8 cellular contexts compared by ENCODE assay signal in the genomic region with DNA sequence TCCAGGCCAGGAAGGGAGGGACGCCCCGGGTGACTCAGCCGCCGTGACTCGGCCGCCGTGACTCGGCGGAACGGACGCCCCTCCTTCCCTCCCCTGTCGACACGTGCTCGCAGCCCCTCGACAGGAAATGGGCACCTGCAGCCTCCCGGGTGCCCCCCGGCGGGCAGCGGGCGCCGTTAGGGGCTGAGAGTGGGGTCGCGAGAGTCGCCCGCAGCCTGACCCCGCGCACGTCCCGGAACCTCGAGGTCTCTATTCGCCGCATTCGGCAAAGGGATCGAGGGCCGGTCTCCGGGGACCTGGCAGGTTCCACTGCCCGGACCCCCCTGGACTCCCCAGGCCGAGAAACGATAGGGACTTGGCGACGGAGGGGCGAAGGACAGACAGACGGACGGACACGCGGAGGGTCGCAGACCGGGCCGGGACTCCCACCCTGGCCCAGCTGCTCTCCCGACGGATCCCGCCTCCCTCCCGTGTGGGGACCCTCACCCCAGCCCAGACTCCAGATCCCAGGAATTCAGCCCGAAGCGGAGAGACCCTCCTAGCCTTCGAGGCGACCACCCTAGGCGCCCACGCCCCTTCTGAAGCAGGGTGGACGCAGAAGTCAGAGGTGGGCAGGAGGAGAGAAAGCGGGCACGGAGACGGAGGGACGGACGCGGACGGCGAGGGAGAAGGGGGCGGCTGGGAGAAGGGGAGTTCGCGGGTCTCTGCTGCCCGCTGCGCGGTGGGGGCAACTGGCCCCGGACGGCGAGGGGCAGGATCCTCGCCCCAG. TPM values are rescaled to one million over a fixed set of nuclear protein-coding genes. Genes with fewer than 3 reads are reported as not detected.
DNase-seq lines count a peak whose midpoint lies in the region; ATAC-seq and TF ChIP-seq lines count a peak whose summit lies in the region.

No MANE protein-coding gene starts in this region.

- H3K27me3 ChIP-seq in PC-9 (ENCODE audit: insufficient read depth, low read depth), result no peaks in the 10 kb centered on the region
- H3K27me3 ChIP-seq in cardiac muscle cell, result peaks cover 85% of the 10 kb centered on the region
- no peaks in the 10 kb centered on the region for H3K27me3 ChIP-seq in prostate gland (replicated peaks; ENCODE audit: insufficient read depth)

- H3F3A ChIP-seq in PC-9 (ENCODE audit: insufficient read depth, low read depth), result peaks cover 80% of the 10 kb centered on the region

- H2AFZ ChIP-seq in PC-9, result peak overlapping the region; percentile 29; the same call in 1 of the 2 replicates

- POLR2A ChIA-PET in PC-9 (lab: Charles Lee; ENCODE audit: unreplicated experiment), result interaction anchor here (0.6 to 2.2 kb wide), 3 partner anchors 9 to 16 kb away, joined by 4 to 34 read pairs (median 4); a partner anchor contains a TSS

- H3K79me2 ChIP-seq in PC-9 (ENCODE audit: low read depth), result peaks cover 62% of the 10 kb centered on the region

- TF ChIP-seq CTCF in GM12865 (IDR thresholded peaks at IDR 0.05; ENCODE audit: insufficient read depth, low read depth, low read length, missing control alignments) (peak; percentile 1), PC-9 (conservative IDR thresholded peaks at IDR 0.05) (0 out of 2 replicates have a peak, but pooled peaks have one; percentile 23), cardiac muscle cell (IDR thresholded peaks at IDR 0.05; ENCODE audit: low read depth, low read length) (no peak), prostate gland (IDR thresholded peaks at IDR 0.05) (no peak)

- no peaks in the 10 kb centered on the region for H3K9me2 ChIP-seq in PC-9 (ENCODE audit: insufficient read depth)

- H3K9me3 ChIP-seq in PC-9 (ENCODE audit: insufficient read depth, low read depth), result no peaks in the 10 kb centered on the region
- no peaks in the 10 kb centered on the region for H3K9me3 ChIP-seq in cardiac muscle cell (ENCODE audit: low read depth)
- no peaks in the 10 kb centered on the region for H3K9me3 ChIP-seq in prostate gland

- H3K36me3 ChIP-seq in PC-9 (ENCODE audit: low read depth) (peaks cover 27% of the 10 kb centered on the region), cardiac muscle cell (no peaks in the 10 kb centered on the region), prostate gland (no peaks in the 10 kb centered on the region)

- H3K4me3 ChIP-seq in GM12865 (ENCODE audit: low read depth, low read length) (peak overlapping the region; percentile 60), PC-9 (peak overlapping the region; percentile 96), cardiac muscle cell (peak overlapping the region; percentile 35), prostate gland (peak overlapping the region; percentile 43 to 45)

- DNase-seq in GM12865 (ENCODE audit: low read depth) (peak; percentile 70), PC-9 (peak; percentile 75 to 88), activated gamma-delta T cell (lab: John Stamatoyannopoulos, UW) (peak; percentile 56), cardiac muscle cell (ENCODE audit: low read depth in 1 of 2, low spot score in 1 of 2) (peak; percentile 18 to 75), prostate gland (ENCODE audit: low spot score) (no peak), SKM-1 treated with dmso at 0.1 percent for 144 hours (lab: John Stamatoyannopoulos, UW; ENCODE audit: unreplicated experiment) (no peak)

- WGBS in prostate gland, result 2% methylated on average over 55 of the region's 78 CpGs

- H3K27ac ChIP-seq in PC-9 (peak overlapping the region; percentile 95), cardiac muscle cell (no peak overlapping the region), prostate gland (peak overlapping the region; percentile 32 to 53)

- TF ChIP-seq POLR2A in prostate gland (IDR thresholded peaks at IDR 0.05), result peak; percentile 40

- H3K4me2 ChIP-seq in PC-9, result peak overlapping the region; percentile 91

- no TSS peak for BruUV-seq in PC-9 (replicated peaks; lab: Mats Ljungman, UMichigan)

- H4K20me1 ChIP-seq in PC-9 (ENCODE audit: insufficient read depth), result peaks cover 40% of the 10 kb centered on the region

- CTCF ChIA-PET in PC-9 (lab: Charles Lee), result interaction anchor here (0.7 kb wide), 1 partner anchor 14 kb away, joined by 5 read pairs; no protein-coding TSS in a partner anchor

- intact Hi-C loops in PC-9 (cut with micrococcal nuclease; ENCODE audit: unreplicated experiment), result no loop called here
- intact Hi-C loops in prostate gland (cut with DNase I), result no loop called here

- peaks cover 71% of the 10 kb centered on the region for H3K4me1 ChIP-seq in PC-9 (replicated peaks; ENCODE audit: insufficient read depth)
- H3K4me1 ChIP-seq in cardiac muscle cell (ENCODE audit: low read depth), result no peaks in the 10 kb centered on the region
- no peaks in the 10 kb centered on the region for H3K4me1 ChIP-seq in prostate gland (replicated peaks)

- ATAC-seq in HG03378 (IDR thresholded peaks at IDR 0.05; ENCODE audit: unreplicated experiment) (no peak), GM21367 (IDR thresholded peaks at IDR 0.05; ENCODE audit: unreplicated experiment) (no peak)

RNA-seq across cellular contexts. Expression of a gene that starts 0.6 kb away (rescaled TPM):
- total RNA-seq in PC-9 (2021) (58.8 and 69.9 TPM in 2 replicates), cardiac muscle cell (0.21 TPM in 1 of 2 replicates, not detected in the other), prostate gland (1 to 10 TPM; 2.6 to 3.4 TPM)
- polyA plus RNA-seq in cardiac muscle cell, result 0.60 TPM in 1 of 2 replicates, not detected in the other

RNA-seq across cellular contexts. Expression of a gene that starts 9.1 kb away (rescaled TPM):
- 45.0 and 95.0 TPM in 2 replicates for total RNA-seq in PC-9 (2021)
- total RNA-seq in cardiac muscle cell, result 67.3 and 80.2 TPM in 2 replicates
- 83.4 and 96.5 TPM in 2 replicates for polyA plus RNA-seq in cardiac muscle cell
- 10 to 100 TPM; 40.4 to 55.0 TPM for total RNA-seq in prostate gland

RNA-seq across cellular contexts. Expression of a gene that starts 11.3 kb away (rescaled TPM):
- 105 and 141 TPM in 2 replicates for total RNA-seq in PC-9 (2021)
- total RNA-seq in cardiac muscle cell, result 140 and 220 TPM in 2 replicates
- polyA plus RNA-seq in cardiac muscle cell, result 143 and 199 TPM in 2 replicates
- total RNA-seq in prostate gland, result 100 to 1,000 TPM in 1 of 2 donors, 10 to 100 TPM in 1; 87.7 to 151 TPM

RNA-seq across cellular contexts. Expression of a gene that starts 19.3 kb away (rescaled TPM):
- total RNA-seq in PC-9 (2021) (36.5 and 43.9 TPM in 2 replicates), cardiac muscle cell (34.7 and 39.5 TPM in 2 replicates), prostate gland (10 to 100 TPM; 30.1 to 54.6 TPM)
- 73.1 and 86.5 TPM in 2 replicates for polyA plus RNA-seq in cardiac muscle cell

RNA-seq across cellular contexts. Expression of a gene that starts 19.7 kb away (rescaled TPM):
- total RNA-seq in PC-9 (2021) (196 and 220 TPM in 2 replicates), cardiac muscle cell (257 and 264 TPM in 2 replicates), prostate gland (100 to 1,000 TPM; 101 to 127 TPM)
- 230 and 288 TPM in 2 replicates for polyA plus RNA-seq in cardiac muscle cell

Comparison
In these comparisons a context has a peak if more than half of its experiments do, and no peak if none do; other contexts are left out.
1. DNase-seq: peak in GM12865 (single experiment), PC-9 (2 of 2), activated gamma-delta T cell (single experiment) and cardiac muscle cell (2 of 2); none in prostate gland (single experiment) and SKM-1 treated with dmso at 0.1 percent for 144 hours (single experiment).
2. H3K4me3 ChIP-seq: peak in every context shown above with its lines; median percentile 96 in PC-9; 60 in GM12865; 44 in prostate gland; 35 in cardiac muscle cell.
3. CTCF ChIP-seq: peak in GM12865 (single experiment) and PC-9 (single experiment); none in cardiac muscle cell (single experiment) and prostate gland (0 of 4).
4. RNA of a gene that starts 0.6 kb away (total RNA-seq): 58.8 to 69.9 TPM in PC-9; 2.6 to 3.4 TPM in prostate gland and 0.21 TPM in cardiac muscle cell; every median in the first group is over 10 times any median in the second.